2 cellular contexts compared by ENCODE assay signal in the genomic region with DNA sequence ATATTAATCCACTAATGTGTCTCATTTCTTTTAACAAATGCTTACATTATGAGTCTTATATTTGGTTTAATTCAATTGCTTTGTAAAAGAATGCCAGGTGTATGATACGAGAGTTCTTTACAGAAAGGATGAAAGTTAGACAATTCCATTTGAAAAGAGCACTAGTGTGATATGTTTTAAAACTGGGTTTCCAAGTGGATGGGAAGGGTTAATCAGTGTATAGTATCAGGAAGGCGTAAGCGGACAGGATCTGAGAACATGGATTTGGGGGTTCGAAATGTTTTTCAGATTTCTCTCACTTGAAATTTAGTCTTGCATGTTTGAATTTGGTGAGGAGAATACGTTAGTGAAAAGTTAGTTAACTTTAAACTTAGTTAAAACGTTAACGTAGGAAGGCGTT.
TF ChIP-seq lines count a peak whose summit lies in the region.

No MANE protein-coding gene starts in this region.

TF ChIP-seq in HEK293, 187 proteins besides CTCF, POLR2A, EP300 and RAD21 (continued from another document):
- TF ChIP-seq, protein P1, sequence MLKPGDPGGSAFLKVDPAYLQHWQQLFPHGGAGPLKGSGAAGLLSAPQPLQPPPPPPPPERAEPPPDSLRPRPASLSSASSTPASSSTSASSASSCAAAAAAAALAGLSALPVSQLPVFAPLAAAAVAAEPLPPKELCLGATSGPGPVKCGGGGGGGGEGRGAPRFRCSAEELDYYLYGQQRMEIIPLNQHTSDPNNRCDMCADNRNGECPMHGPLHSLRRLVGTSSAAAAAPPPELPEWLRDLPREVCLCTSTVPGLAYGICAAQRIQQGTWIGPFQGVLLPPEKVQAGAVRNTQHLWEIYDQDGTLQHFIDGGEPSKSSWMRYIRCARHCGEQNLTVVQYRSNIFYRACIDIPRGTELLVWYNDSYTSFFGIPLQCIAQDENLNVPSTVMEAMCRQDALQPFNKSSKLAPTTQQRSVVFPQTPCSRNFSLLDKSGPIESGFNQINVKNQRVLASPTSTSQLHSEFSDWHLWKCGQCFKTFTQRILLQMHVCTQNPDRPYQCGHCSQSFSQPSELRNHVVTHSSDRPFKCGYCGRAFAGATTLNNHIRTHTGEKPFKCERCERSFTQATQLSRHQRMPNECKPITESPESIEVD (tag by site-specific recombination; IDR thresholded peaks at IDR 0.05), result no peak
- TF ChIP-seq ZNF747 (tag by site-specific recombination; IDR thresholded peaks at IDR 0.05) (no peak), ZFP69B (tag by site-specific recombination; IDR thresholded peaks at IDR 0.05) (no peak), ZNF354C (tag by site-specific recombination; IDR thresholded peaks at IDR 0.05; ENCODE audit: borderline replicate concordance, low read depth) (no peak), ZNF837 (tag by site-specific recombination; IDR thresholded peaks at IDR 0.05) (no peak), ZBTB1 (tag by site-specific recombination; IDR thresholded peaks at IDR 0.05) (no peak)
- TF ChIP-seq, protein P2, sequence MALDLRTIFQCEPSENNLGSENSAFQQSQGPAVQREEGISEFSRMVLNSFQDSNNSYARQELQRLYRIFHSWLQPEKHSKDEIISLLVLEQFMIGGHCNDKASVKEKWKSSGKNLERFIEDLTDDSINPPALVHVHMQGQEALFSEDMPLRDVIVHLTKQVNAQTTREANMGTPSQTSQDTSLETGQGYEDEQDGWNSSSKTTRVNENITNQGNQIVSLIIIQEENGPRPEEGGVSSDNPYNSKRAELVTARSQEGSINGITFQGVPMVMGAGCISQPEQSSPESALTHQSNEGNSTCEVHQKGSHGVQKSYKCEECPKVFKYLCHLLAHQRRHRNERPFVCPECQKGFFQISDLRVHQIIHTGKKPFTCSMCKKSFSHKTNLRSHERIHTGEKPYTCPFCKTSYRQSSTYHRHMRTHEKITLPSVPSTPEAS (tag by site-specific recombination; IDR thresholded peaks at IDR 0.05), result no peak
- TF ChIP-seq, protein P3, sequence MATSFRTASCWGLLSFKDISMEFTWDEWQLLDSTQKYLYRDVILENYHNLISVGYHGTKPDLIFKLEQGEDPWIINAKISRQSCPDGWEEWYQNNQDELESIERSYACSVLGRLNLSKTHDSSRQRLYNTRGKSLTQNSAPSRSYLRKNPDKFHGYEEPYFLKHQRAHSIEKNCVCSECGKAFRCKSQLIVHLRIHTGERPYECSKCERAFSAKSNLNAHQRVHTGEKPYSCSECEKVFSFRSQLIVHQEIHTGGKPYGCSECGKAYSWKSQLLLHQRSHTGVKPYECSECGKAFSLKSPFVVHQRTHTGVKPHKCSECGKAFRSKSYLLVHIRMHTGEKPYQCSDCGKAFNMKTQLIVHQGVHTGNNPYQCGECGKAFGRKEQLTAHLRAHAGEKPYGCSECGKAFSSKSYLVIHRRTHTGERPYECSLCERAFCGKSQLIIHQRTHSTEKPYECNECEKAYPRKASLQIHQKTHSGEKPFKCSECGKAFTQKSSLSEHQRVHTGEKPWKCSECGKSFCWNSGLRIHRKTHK (tag by site-specific recombination; IDR thresholded peaks at IDR 0.05), result no peak
- TF ChIP-seq, protein P4, sequence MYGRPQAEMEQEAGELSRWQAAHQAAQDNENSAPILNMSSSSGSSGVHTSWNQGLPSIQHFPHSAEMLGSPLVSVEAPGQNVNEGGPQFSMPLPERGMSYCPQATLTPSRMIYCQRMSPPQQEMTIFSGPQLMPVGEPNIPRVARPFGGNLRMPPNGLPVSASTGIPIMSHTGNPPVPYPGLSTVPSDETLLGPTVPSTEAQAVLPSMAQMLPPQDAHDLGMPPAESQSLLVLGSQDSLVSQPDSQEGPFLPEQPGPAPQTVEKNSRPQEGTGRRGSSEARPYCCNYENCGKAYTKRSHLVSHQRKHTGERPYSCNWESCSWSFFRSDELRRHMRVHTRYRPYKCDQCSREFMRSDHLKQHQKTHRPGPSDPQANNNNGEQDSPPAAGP (tag by site-specific recombination; IDR thresholded peaks at IDR 0.05), result no peak

TF ChIP-seq in HepG2, 621 proteins besides CTCF, POLR2A, EP300 and RAD21 (continued from another document):
- TF ChIP-seq, protein P5, sequence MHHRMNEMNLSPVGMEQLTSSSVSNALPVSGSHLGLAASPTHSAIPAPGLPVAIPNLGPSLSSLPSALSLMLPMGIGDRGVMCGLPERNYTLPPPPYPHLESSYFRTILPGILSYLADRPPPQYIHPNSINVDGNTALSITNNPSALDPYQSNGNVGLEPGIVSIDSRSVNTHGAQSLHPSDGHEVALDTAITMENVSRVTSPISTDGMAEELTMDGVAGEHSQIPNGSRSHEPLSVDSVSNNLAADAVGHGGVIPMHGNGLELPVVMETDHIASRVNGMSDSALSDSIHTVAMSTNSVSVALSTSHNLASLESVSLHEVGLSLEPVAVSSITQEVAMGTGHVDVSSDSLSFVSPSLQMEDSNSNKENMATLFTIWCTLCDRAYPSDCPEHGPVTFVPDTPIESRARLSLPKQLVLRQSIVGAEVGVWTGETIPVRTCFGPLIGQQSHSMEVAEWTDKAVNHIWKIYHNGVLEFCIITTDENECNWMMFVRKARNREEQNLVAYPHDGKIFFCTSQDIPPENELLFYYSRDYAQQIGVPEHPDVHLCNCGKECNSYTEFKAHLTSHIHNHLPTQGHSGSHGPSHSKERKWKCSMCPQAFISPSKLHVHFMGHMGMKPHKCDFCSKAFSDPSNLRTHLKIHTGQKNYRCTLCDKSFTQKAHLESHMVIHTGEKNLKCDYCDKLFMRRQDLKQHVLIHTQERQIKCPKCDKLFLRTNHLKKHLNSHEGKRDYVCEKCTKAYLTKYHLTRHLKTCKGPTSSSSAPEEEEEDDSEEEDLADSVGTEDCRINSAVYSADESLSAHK (CRISPR knock-in tag; IDR thresholded peaks at IDR 0.05; ENCODE audit: borderline replicate concordance), result no peak
